1 cellular context compared by ENCODE assay signal in the genomic region with DNA sequence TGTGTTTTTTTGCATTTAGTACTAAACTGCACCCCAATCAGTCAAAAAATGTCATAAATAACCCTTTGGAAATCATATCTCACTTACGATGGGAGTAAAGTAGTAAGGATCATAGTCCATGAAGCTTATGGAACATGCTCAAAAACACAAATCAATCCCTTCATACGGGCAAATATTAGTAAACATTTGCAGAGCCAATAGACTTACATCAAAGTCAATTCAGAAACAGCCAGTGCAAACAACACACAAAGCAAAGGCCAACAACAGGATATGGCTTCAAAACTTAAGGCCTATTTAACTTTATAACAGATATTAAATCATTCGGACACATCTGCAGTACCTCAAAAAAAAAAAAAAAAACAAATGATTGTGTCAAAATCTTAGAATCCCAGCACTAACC.
A peak's percentile ranks its signal among the peaks of the same experiment; 100 is the strongest.
TF ChIP-seq lines count a peak whose summit lies in the region.

No MANE protein-coding gene starts in this region.

TF ChIP-seq in HepG2, 621 proteins besides CTCF, POLR2A, EP300 and RAD21 (continued from another document and continues in another):
- TF ChIP-seq SKI (IDR thresholded peaks at IDR 0.05; ENCODE audit: partially characterized antibody) (peak; percentile 56), NAIF1 (CRISPR knock-in tag; IDR thresholded peaks at IDR 0.05; ENCODE audit: borderline replicate concordance) (no peak), DPF2 (CRISPR knock-in tag; IDR thresholded peaks at IDR 0.05; ENCODE audit: borderline replicate concordance, low read depth) (peak; percentile 86), SRSF9 (IDR thresholded peaks at IDR 0.05; ENCODE audit: borderline replicate concordance, insufficient read depth, low read depth, low read length, poor library complexity, severe bottlenecking) (no peak), RFX1 (IDR thresholded peaks at IDR 0.05) (no peak), ZFP36 (IDR thresholded peaks at IDR 0.05; ENCODE audit: borderline replicate concordance, low read depth, low read length, partially characterized antibody) (no peak), ZSCAN9 (CRISPR knock-in tag; IDR thresholded peaks at IDR 0.05; ENCODE audit: borderline replicate concordance) (peak; percentile 68; the same call in 1 of the 2 replicates), CHCHD3 (CRISPR knock-in tag; IDR thresholded peaks at IDR 0.05) (no peak), FOXA1 (IDR thresholded peaks at IDR 0.05) (peak; percentile 95), FOXA1 (CRISPR knock-in tag; IDR thresholded peaks at IDR 0.05) (peak; percentile 91), ZNF430 (CRISPR knock-in tag; IDR thresholded peaks at IDR 0.05) (no peak), ARID2 (CRISPR knock-in tag; IDR thresholded peaks at IDR 0.05; ENCODE audit: borderline replicate concordance) (no peak), SMAD3 (CRISPR knock-in tag; IDR thresholded peaks at IDR 0.05) (peak; percentile 65; the same call in 1 of the 2 replicates), MXD4 (CRISPR knock-in tag; IDR thresholded peaks at IDR 0.05) (no peak), ELF4 (CRISPR knock-in tag; IDR thresholded peaks at IDR 0.05; ENCODE audit: borderline replicate concordance) (no peak), ZNF749 (CRISPR knock-in tag; IDR thresholded peaks at IDR 0.05; ENCODE audit: borderline replicate concordance) (no peak), NFRKB (IDR thresholded peaks at IDR 0.05) (no peak), SMARCC2 (IDR thresholded peaks at IDR 0.05) (peak; percentile 82; the same call in 1 of the 2 replicates), HDAC2 (CRISPR knock-in tag; IDR thresholded peaks at IDR 0.05) (peak; percentile 92), GATAD1 (CRISPR knock-in tag; IDR thresholded peaks at IDR 0.05) (0 out of 2 replicates have a peak, but pooled peaks have one; percentile 26), TBP (CRISPR knock-in tag; IDR thresholded peaks at IDR 0.05) (no peak), SAP130 (CRISPR knock-in tag; IDR thresholded peaks at IDR 0.05; ENCODE audit: low read depth) (peak; percentile 64)
- TF ChIP-seq, protein P1, sequence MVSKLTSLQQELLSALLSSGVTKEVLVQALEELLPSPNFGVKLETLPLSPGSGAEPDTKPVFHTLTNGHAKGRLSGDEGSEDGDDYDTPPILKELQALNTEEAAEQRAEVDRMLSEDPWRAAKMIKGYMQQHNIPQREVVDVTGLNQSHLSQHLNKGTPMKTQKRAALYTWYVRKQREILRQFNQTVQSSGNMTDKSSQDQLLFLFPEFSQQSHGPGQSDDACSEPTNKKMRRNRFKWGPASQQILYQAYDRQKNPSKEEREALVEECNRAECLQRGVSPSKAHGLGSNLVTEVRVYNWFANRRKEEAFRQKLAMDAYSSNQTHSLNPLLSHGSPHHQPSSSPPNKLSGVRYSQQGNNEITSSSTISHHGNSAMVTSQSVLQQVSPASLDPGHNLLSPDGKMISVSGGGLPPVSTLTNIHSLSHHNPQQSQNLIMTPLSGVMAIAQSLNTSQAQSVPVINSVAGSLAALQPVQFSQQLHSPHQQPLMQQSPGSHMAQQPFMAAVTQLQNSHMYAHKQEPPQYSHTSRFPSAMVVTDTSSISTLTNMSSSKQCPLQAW (CRISPR knock-in tag; IDR thresholded peaks at IDR 0.05), result no peak
- TF ChIP-seq, protein P2, sequence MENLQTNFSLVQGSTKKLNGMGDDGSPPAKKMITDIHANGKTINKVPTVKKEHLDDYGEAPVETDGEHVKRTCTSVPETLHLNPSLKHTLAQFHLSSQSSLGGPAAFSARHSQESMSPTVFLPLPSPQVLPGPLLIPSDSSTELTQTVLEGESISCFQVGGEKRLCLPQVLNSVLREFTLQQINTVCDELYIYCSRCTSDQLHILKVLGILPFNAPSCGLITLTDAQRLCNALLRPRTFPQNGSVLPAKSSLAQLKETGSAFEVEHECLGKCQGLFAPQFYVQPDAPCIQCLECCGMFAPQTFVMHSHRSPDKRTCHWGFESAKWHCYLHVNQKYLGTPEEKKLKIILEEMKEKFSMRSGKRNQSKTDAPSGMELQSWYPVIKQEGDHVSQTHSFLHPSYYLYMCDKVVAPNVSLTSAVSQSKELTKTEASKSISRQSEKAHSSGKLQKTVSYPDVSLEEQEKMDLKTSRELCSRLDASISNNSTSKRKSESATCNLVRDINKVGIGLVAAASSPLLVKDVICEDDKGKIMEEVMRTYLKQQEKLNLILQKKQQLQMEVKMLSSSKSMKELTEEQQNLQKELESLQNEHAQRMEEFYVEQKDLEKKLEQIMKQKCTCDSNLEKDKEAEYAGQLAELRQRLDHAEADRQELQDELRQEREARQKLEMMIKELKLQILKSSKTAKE (CRISPR knock-in tag; IDR thresholded peaks at IDR 0.05; ENCODE audit: borderline replicate concordance), result peak; percentile 41; the same call in 1 of the 2 replicates
- TF ChIP-seq, protein P3, sequence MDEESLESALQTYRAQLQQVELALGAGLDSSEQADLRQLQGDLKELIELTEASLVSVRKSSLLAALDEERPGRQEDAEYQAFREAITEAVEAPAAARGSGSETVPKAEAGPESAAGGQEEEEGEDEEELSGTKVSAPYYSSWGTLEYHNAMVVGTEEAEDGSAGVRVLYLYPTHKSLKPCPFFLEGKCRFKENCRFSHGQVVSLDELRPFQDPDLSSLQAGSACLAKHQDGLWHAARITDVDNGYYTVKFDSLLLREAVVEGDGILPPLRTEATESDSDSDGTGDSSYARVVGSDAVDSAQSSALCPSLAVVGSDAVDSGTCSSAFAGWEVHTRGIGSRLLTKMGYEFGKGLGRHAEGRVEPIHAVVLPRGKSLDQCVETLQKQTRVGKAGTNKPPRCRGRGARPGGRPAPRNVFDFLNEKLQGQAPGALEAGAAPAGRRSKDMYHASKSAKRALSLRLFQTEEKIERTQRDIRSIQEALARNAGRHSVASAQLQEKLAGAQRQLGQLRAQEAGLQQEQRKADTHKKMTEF (CRISPR knock-in tag; IDR thresholded peaks at IDR 0.05), result peak; percentile 83
- TF ChIP-seq, protein P4, sequence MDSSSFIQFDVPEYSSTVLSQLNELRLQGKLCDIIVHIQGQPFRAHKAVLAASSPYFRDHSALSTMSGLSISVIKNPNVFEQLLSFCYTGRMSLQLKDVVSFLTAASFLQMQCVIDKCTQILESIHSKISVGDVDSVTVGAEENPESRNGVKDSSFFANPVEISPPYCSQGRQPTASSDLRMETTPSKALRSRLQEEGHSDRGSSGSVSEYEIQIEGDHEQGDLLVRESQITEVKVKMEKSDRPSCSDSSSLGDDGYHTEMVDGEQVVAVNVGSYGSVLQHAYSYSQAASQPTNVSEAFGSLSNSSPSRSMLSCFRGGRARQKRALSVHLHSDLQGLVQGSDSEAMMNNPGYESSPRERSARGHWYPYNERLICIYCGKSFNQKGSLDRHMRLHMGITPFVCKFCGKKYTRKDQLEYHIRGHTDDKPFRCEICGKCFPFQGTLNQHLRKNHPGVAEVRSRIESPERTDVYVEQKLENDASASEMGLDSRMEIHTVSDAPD (CRISPR knock-in tag; IDR thresholded peaks at IDR 0.05), result no peak
- TF ChIP-seq, protein P5, sequence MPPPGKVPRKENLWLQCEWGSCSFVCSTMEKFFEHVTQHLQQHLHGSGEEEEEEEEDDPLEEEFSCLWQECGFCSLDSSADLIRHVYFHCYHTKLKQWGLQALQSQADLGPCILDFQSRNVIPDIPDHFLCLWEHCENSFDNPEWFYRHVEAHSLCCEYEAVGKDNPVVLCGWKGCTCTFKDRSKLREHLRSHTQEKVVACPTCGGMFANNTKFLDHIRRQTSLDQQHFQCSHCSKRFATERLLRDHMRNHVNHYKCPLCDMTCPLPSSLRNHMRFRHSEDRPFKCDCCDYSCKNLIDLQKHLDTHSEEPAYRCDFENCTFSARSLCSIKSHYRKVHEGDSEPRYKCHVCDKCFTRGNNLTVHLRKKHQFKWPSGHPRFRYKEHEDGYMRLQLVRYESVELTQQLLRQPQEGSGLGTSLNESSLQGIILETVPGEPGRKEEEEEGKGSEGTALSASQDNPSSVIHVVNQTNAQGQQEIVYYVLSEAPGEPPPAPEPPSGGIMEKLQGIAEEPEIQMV (CRISPR knock-in tag; IDR thresholded peaks at IDR 0.05; ENCODE audit: low read depth), result no peak
- TF ChIP-seq, protein P6, sequence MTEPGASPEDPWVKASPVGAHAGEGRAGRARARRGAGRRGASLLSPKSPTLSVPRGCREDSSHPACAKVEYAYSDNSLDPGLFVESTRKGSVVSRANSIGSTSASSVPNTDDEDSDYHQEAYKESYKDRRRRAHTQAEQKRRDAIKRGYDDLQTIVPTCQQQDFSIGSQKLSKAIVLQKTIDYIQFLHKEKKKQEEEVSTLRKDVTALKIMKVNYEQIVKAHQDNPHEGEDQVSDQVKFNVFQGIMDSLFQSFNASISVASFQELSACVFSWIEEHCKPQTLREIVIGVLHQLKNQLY (CRISPR knock-in tag; IDR thresholded peaks at IDR 0.05), result 0 out of 2 replicates have a peak, but pooled peaks have one; percentile 65
- TF ChIP-seq, protein P7, sequence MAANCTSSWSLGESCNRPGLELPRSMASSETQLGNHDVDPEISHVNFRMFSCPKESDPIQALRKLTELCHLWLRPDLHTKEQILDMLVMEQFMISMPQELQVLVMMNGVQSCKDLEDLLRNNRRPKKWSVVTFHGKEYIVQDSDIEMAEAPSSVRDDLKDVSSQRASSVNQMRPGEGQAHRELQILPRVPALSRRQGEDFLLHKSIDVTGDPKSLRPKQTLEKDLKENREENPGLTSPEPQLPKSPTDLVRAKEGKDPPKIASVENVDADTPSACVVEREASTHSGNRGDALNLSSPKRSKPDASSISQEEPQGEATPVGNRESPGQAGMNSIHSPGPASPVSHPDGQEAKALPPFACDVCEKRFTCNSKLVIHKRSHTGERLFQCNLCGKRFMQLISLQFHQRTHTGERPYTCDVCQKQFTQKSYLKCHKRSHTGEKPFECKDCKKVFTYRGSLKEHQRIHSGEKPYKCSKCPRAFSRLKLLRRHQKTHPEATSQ (CRISPR knock-in tag; IDR thresholded peaks at IDR 0.05; ENCODE audit: borderline replicate concordance), result peak; percentile 41; the same call in 1 of the 2 replicates
- TF ChIP-seq, protein P8, sequence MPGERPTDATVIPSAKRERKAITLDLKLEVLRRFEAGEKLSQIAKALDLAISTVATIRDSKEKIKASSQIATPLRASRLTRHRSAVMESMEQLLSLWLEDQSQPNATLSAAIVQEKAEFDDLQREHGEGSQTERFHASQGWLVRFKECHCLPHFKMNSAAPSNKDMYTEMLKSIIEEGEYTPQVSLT (CRISPR knock-in tag; IDR thresholded peaks at IDR 0.05; ENCODE audit: borderline replicate concordance, low read depth), result no peak
- TF ChIP-seq, protein P9, sequence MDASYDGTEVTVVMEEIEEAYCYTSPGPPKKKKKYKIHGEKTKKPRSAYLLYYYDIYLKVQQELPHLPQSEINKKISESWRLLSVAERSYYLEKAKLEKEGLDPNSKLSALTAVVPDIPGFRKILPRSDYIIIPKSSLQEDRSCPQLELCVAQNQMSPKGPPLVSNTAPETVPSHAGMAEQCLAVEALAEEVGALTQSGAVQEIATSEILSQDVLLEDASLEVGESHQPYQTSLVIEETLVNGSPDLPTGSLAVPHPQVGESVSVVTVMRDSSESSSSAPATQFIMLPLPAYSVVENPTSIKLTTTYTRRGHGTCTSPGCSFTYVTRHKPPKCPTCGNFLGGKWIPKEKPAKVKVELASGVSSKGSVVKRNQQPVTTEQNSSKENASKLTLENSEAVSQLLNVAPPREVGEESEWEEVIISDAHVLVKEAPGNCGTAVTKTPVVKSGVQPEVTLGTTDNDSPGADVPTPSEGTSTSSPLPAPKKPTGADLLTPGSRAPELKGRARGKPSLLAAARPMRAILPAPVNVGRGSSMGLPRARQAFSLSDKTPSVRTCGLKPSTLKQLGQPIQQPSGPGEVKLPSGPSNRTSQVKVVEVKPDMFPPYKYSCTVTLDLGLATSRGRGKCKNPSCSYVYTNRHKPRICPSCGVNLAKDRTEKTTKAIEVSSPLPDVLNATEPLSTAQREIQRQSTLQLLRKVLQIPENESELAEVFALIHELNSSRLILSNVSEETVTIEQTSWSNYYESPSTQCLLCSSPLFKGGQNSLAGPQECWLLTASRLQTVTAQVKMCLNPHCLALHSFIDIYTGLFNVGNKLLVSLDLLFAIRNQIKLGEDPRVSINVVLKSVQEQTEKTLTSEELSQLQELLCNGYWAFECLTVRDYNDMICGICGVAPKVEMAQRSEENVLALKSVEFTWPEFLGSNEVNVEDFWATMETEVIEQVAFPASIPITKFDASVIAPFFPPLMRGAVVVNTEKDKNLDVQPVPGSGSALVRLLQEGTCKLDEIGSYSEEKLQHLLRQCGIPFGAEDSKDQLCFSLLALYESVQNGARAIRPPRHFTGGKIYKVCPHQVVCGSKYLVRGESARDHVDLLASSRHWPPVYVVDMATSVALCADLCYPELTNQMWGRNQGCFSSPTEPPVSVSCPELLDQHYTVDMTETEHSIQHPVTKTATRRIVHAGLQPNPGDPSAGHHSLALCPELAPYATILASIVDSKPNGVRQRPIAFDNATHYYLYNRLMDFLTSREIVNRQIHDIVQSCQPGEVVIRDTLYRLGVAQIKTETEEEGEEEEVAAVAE (CRISPR knock-in tag; IDR thresholded peaks at IDR 0.05; ENCODE audit: borderline replicate concordance), result peak; percentile 19; the same call in 1 of the 2 replicates
- TF ChIP-seq, protein P10, sequence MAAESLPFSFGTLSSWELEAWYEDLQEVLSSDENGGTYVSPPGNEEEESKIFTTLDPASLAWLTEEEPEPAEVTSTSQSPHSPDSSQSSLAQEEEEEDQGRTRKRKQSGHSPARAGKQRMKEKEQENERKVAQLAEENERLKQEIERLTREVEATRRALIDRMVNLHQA (CRISPR knock-in tag; IDR thresholded peaks at IDR 0.05), result no peak
- TF ChIP-seq, protein P11, sequence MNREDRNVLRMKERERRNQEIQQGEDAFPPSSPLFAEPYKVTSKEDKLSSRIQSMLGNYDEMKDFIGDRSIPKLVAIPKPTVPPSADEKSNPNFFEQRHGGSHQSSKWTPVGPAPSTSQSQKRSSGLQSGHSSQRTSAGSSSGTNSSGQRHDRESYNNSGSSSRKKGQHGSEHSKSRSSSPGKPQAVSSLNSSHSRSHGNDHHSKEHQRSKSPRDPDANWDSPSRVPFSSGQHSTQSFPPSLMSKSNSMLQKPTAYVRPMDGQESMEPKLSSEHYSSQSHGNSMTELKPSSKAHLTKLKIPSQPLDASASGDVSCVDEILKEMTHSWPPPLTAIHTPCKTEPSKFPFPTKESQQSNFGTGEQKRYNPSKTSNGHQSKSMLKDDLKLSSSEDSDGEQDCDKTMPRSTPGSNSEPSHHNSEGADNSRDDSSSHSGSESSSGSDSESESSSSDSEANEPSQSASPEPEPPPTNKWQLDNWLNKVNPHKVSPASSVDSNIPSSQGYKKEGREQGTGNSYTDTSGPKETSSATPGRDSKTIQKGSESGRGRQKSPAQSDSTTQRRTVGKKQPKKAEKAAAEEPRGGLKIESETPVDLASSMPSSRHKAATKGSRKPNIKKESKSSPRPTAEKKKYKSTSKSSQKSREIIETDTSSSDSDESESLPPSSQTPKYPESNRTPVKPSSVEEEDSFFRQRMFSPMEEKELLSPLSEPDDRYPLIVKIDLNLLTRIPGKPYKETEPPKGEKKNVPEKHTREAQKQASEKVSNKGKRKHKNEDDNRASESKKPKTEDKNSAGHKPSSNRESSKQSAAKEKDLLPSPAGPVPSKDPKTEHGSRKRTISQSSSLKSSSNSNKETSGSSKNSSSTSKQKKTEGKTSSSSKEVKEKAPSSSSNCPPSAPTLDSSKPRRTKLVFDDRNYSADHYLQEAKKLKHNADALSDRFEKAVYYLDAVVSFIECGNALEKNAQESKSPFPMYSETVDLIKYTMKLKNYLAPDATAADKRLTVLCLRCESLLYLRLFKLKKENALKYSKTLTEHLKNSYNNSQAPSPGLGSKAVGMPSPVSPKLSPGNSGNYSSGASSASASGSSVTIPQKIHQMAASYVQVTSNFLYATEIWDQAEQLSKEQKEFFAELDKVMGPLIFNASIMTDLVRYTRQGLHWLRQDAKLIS (CRISPR knock-in tag; IDR thresholded peaks at IDR 0.05), result no peak
